Comparison of ENCODE assay signal across 29 cellular contexts in genomic region chr4:72408568-72408967, GRCh38.
"Had no signal": no experiment of that assay in that cellular context is flagged by ENCODE, and none has a peak within 500 bp of the region (broad histone marks: within the 10 kb centered on the region; RNA-seq: fewer than 3 reads in every experiment).

No MANE protein-coding gene starts in this region.

- H3K9me3 Mint-ChIP-seq: dendritic cell treated with granulocyte-macrophage colony-stimulating factor and Interleukin-4, amounts not matched to agents 40 ng/mL and 50 ng/mL, for 4 days had no signal

- H3K27ac ChIP-seq: colonic mucosa, coronary artery, dorsolateral prefrontal cortex, epithelial cell of prostate, esophagus muscularis mucosa, esophagus squamous epithelium, foreskin keratinocyte, gastrocnemius medialis, gastroesophageal sphincter, heart left ventricle, heart right ventricle had no signal

- H3K4me3 Mint-ChIP-seq: dendritic cell treated with granulocyte-macrophage colony-stimulating factor and Interleukin-4, amounts not matched to agents 40 ng/mL and 50 ng/mL, for 4 days; effector memory CD8-positive, alpha-beta T cell; endodermal cell had no signal

- H3K36me3 ChIP-seq: colonic mucosa, esophagus muscularis mucosa, esophagus squamous epithelium, gastrocnemius medialis, gastroesophageal sphincter, heart left ventricle, heart right ventricle had no signal

- H3K27me3 Mint-ChIP-seq: dendritic cell treated with granulocyte-macrophage colony-stimulating factor and Interleukin-4, amounts not matched to agents 40 ng/mL and 50 ng/mL, for 4 days; effector memory CD8-positive, alpha-beta T cell had no signal

- H3K9me3 ChIP-seq: colonic mucosa, esophagus muscularis mucosa, esophagus squamous epithelium, gastrocnemius medialis, gastroesophageal sphincter, heart left ventricle, heart right ventricle had no signal

- ATAC-seq: effector memory CD8-positive, alpha-beta T cell; esophagus mucosa; foreskin keratinocyte; gastrocnemius medialis; gastroesophageal sphincter; heart left ventricle; heart right ventricle had no signal

- DNase-seq: colonic mucosa; cortex of kidney; dermis blood vessel endothelial cell; dorsolateral prefrontal cortex; effector CD4-positive, alpha-beta T cell; effector CD8-positive, alpha-beta T cell; effector memory CD4-positive, alpha-beta T cell; effector memory CD8-positive, alpha-beta T cell; endodermal cell; erythroblast; esophagus squamous epithelium; foreskin fibroblast; foreskin keratinocyte; foreskin melanocyte; gastrocnemius medialis; glutamatergic neuron; head of caudate nucleus; heart left ventricle; heart right ventricle had no signal

- H3K27me3 ChIP-seq: colonic mucosa, dorsolateral prefrontal cortex, esophagus muscularis mucosa, esophagus squamous epithelium, foreskin keratinocyte, gastrocnemius medialis, gastroesophageal sphincter, heart left ventricle, heart right ventricle had no signal

- H3K27ac Mint-ChIP-seq: dendritic cell treated with granulocyte-macrophage colony-stimulating factor and Interleukin-4, amounts not matched to agents 40 ng/mL and 50 ng/mL, for 4 days; effector memory CD8-positive, alpha-beta T cell; endodermal cell had no signal

- H3K4me3 ChIP-seq: colonic mucosa, coronary artery, dorsolateral prefrontal cortex, esophagus muscularis mucosa, esophagus squamous epithelium, gastrocnemius medialis, gastroesophageal sphincter, heart left ventricle, heart right ventricle had no signal

- H3K4me1 ChIP-seq: colonic mucosa, esophagus squamous epithelium, foreskin keratinocyte, gastrocnemius medialis, heart left ventricle, heart right ventricle had no signal

- FAIRE-seq: colon, endometrium, endothelial cell of umbilical vein, frontal cortex had no signal
